23 cellular contexts compared by ENCODE assay signal in the genomic region with DNA sequence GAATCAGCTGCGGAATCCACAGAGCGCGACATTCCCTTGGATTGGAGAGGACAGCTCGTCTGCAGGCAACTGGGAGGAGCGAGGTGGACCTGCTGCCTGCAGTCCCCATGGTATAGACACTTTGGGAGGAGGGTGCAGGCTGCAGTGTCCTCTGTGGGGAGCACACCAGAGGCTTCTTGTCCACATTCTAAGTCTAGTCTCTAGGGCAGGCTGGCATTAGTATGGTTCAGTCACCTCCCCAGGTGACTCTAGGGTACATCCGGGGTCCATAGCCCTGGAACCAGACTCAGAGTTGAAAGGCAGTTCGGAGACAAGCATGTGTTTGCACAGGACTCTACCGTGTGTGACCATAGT.
"Had no signal": no experiment of that assay in that cellular context is flagged by ENCODE, and none has a peak within 500 bp of the region (broad histone marks: within the 10 kb centered on the region; RNA-seq: fewer than 3 reads in every experiment).

No MANE protein-coding gene starts in this region.

- H3K36me3 Mint-ChIP-seq: mesothelial cell of epicardium had no signal

- H3K27me3 Mint-ChIP-seq: dendritic cell treated with granulocyte-macrophage colony-stimulating factor and Interleukin-4, amounts not matched to agents 40 ng/mL and 50 ng/mL, for 4 days had no signal

- H3K4me3 Mint-ChIP-seq: dendritic cell treated with granulocyte-macrophage colony-stimulating factor and Interleukin-4, amounts not matched to agents 40 ng/mL and 50 ng/mL, for 4 days; mesothelial cell of epicardium had no signal

- H3K27me3 ChIP-seq: colonic mucosa, esophagus squamous epithelium, gastrocnemius medialis, heart right ventricle, left lung had no signal

- H3K9me3 ChIP-seq: colonic mucosa, esophagus squamous epithelium, gastrocnemius medialis had no signal

- H3K36me3 ChIP-seq: colonic mucosa, esophagus squamous epithelium, gastrocnemius medialis, heart right ventricle, left lung, lower lobe of right lung had no signal

- H3K4me3 ChIP-seq: colonic mucosa, esophagus squamous epithelium, gastrocnemius medialis, heart right ventricle, left lung, lower lobe of right lung, mucosa of descending colon had no signal

- H3K27ac Mint-ChIP-seq: dendritic cell treated with granulocyte-macrophage colony-stimulating factor and Interleukin-4, amounts not matched to agents 40 ng/mL and 50 ng/mL, for 4 days; mesothelial cell of epicardium had no signal

- FAIRE-seq: endothelial cell of umbilical vein, islet of Langerhans, keratinocyte had no signal

- DNase-seq: colonic mucosa; cortex of kidney; effector CD4-positive, alpha-beta T cell; effector memory CD4-positive, alpha-beta T cell; esophagus squamous epithelium; foreskin fibroblast; foreskin melanocyte; gastrocnemius medialis; glutamatergic neuron; head of caudate nucleus; heart right ventricle; hippocampal formation; left cardiac atrium; left lung; left ventricle myocardium superior; lower lobe of right lung; mesenchymal stem cell; mucosa of descending colon had no signal

- ATAC-seq: gastrocnemius medialis, left cardiac atrium, left lung, left ventricle myocardium superior, lower lobe of right lung, mucosa of descending colon had no signal

- H3K4me1 ChIP-seq: colonic mucosa, esophagus squamous epithelium, gastrocnemius medialis, heart right ventricle, left lung, lower lobe of right lung had no signal

- H3K9me3 Mint-ChIP-seq: mesothelial cell of epicardium had no signal

- H3K27ac ChIP-seq: colonic mucosa, esophagus squamous epithelium, gastrocnemius medialis, heart right ventricle, left lung, lower lobe of right lung had no signal
